ENCODE assay signal across 8 cellular contexts in genomic region chr10:92849576-92850090, GRCh38. TPM values are rescaled to one million over a fixed set of nuclear protein-coding genes. Genes with fewer than 3 reads are reported as not detected.
A peak's percentile ranks its signal among the peaks of the same experiment; 100 is the strongest.
DNase-seq lines count a peak whose midpoint lies in the region; ATAC-seq and TF ChIP-seq lines count a peak whose summit lies in the region.

No MANE protein-coding gene starts in this region.

- ATAC-seq in HG03469 (IDR thresholded peaks at IDR 0.05; ENCODE audit: unreplicated experiment) (no peak), GM21529 (IDR thresholded peaks at IDR 0.05; ENCODE audit: unreplicated experiment) (no peak)

- H3K4me1 Mint-ChIP-seq in HFFc6 (ENCODE audit: low read depth) = peaks cover 39% of the 10 kb centered on the region

- H3K9me3 Mint-ChIP-seq in HFFc6 = no peaks in the 10 kb centered on the region; the same call in 1 of the 2 replicates

- H4K20me1 ChIP-seq in BLaER1 = no peaks in the 10 kb centered on the region

- H3K4me1 ChIP-seq in BLaER1 = peaks cover 32% of the 10 kb centered on the region
- peaks cover 4% of the 10 kb centered on the region for H3K4me1 ChIP-seq in adipocyte (ENCODE audit: control insufficient read depth, insufficient read depth, low read length)
- H3K4me1 ChIP-seq in muscle layer of colon (ENCODE audit: insufficient read depth, low read length) = peaks cover 13% of the 10 kb centered on the region

- H3K27me3 Mint-ChIP-seq in HFFc6 (ENCODE audit: insufficient read depth) = peaks cover 4% of the 10 kb centered on the region

- in situ Hi-C loops in G401 (cut with HindIII; ENCODE audit: low sequenced_read_pairs) = no loop called here

- no peaks in the 10 kb centered on the region for H3K36me3 ChIP-seq in BLaER1
- no peaks in the 10 kb centered on the region for H3K36me3 ChIP-seq in adipocyte (ENCODE audit: control insufficient read depth, insufficient read depth, low read length, severe bottlenecking)
- H3K36me3 ChIP-seq in muscle layer of colon (ENCODE audit: insufficient read depth, low read length) = no peaks in the 10 kb centered on the region

- H3K4me3 Mint-ChIP-seq in HFFc6 = peak overlapping the region; percentile 87

- no peaks in the 10 kb centered on the region for H3K9me3 ChIP-seq in BLaER1
- H3K9me3 ChIP-seq in adipocyte (ENCODE audit: control insufficient read depth, low read length) = peaks cover 4% of the 10 kb centered on the region
- H3K9me3 ChIP-seq in muscle layer of colon (ENCODE audit: low read length) = no peaks in the 10 kb centered on the region

- H3K4me3 ChIP-seq in BLaER1 (peak overlapping the region; percentile 96), adipocyte (ENCODE audit: low read length) (peak overlapping the region; percentile 86), muscle layer of colon (ENCODE audit: low read depth in 1 of 2, low read length in 2 of 2) (peak overlapping the region; percentile 51 to 100)

- H3K27ac ChIP-seq in BLaER1 = no peak overlapping the region
- no peak overlapping the region for H3K27ac ChIP-seq in muscle layer of colon (ENCODE audit: low read depth, low read length)

- DNase-seq in HFFc6 = no peak
- no peak for DNase-seq in adipocyte (ENCODE audit: low read depth)
- no peak for DNase-seq in NCI-H2227 (lab: John Stamatoyannopoulos, UW; ENCODE audit: unreplicated experiment)
- no peak for DNase-seq in G401 (ENCODE audit: low spot score)

- TF ChIP-seq CTCF in HFFc6 (IDR thresholded peaks at IDR 0.05) = no peak

- H3K36me3 Mint-ChIP-seq in HFFc6 (ENCODE audit: low read depth) = no peaks in the 10 kb centered on the region

- H3K9ac ChIP-seq in BLaER1 (peak overlapping the region; percentile 94), adipocyte (ENCODE audit: low read length) (no peak overlapping the region), muscle layer of colon (ENCODE audit: low read length) (no peak overlapping the region)

- H3K27me3 ChIP-seq in BLaER1 (no peaks in the 10 kb centered on the region), adipocyte (replicated peaks; ENCODE audit: control insufficient read depth, insufficient read depth, low read length) (peaks cover 13% of the 10 kb centered on the region), muscle layer of colon (ENCODE audit: control insufficient read depth in 1 of 2, insufficient read depth in 2 of 2, low read length in 2 of 2) (no peaks in the 10 kb centered on the region)

- H3K4me2 ChIP-seq in BLaER1 = peak overlapping the region; percentile 78

- H3K27ac Mint-ChIP-seq in HFFc6 = no peak overlapping the region

RNA-seq across cellular contexts. Expression of gene EXOC6, which starts 1.3 kb away (rescaled TPM):
- total RNA-seq in HFFc6 (2021; fragmentation: NEBNext Ultra II Directional; extraction: Animal tissue kit (Norgen Biotek cat#: 25700)) = 1 to 10 TPM; 5.7 to 8.6 (median 6.3) TPM
- 5.9 and 10.6 TPM in 2 replicates for total RNA-seq in G401 (2014; rRNA removed; shearing (Covaris generic))
